ENCODE assay signal across 9 cellular contexts in the genomic region with DNA sequence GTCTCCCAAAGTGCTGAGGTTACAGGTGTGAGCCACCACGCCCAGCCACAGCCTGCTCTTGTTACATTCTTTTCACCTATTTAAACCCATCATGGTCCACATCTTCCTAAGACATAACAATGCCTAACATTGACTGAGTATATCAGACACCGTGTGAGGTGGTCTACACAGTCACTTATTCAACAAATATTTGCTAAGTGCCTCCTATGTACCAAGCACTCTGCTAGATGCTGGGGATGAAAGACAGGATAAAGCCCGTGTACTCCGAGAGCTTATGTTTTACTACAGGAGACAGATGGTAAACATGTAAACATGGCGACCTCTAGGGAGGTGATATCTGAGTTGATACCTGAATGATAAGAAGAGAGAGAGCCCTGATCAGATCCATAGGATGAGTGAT. TPM values are rescaled to one million over a fixed set of nuclear protein-coding genes. Genes with fewer than 3 reads are reported as not detected.
DNase-seq lines count a peak whose midpoint lies in the region; ATAC-seq and TF ChIP-seq lines count a peak whose summit lies in the region.
"Had no signal": no experiment of that assay in that cellular context is flagged by ENCODE, and none has a peak within 500 bp of the region (broad histone marks: within the 10 kb centered on the region; RNA-seq: fewer than 3 reads in every experiment).

No MANE protein-coding gene starts in this region.

- POLR2A ChIA-PET in Caco-2 (lab: Charles Lee), result interaction anchor here (0.5 to 6.9 kb wide), 6 partner anchors 12 to 156 kb away, joined by 3 to 169 read pairs (median 4); a partner anchor contains a TSS
- POLR2A ChIA-PET in activated naive CD8-positive, alpha-beta T cell treated with anti-CD3 and anti-CD28 coated beads, Interleukin-2, amount 10 ng/mL, durations not matched to agents 7 days and 5 days (lab: Charles Lee), result interaction anchor here (1.3 to 2.2 kb wide), 3 partner anchors 10 to 36 kb away, joined by 4 to 9 read pairs (median 4); a partner anchor contains a TSS
- POLR2A ChIA-PET in GM10248 (lab: Yijun Ruan, JAX), result no interaction called here

- no peak for ATAC-seq in activated naive CD8-positive, alpha-beta T cell treated with anti-CD3 and anti-CD28 coated beads, Interleukin-2, amount 10 ng/mL, durations not matched to agents 7 days and 5 days (ENCODE audit: low read depth)
- no peak for ATAC-seq in natural killer cell
- ATAC-seq in HG03432 (IDR thresholded peaks at IDR 0.05; ENCODE audit: unreplicated experiment), result no peak
- ATAC-seq in GM21515 (IDR thresholded peaks at IDR 0.05; ENCODE audit: unreplicated experiment), result no peak

- H3K4me1 Mint-ChIP-seq in Caco-2 (ENCODE audit: low read depth, unreplicated experiment) (peaks cover 81% of the 10 kb centered on the region), natural killer cell (peaks cover 77 to 97% of the 10 kb centered on the region in 2 donors)
- H3K4me1 Mint-ChIP-seq in activated naive CD8-positive, alpha-beta T cell treated with anti-CD3 and anti-CD28 coated beads, Interleukin-2, amount 10 ng/mL, durations not matched to agents 7 days and 5 days, result peaks cover 64% of the 10 kb centered on the region

- H3K27me3 Mint-ChIP-seq in Caco-2 (ENCODE audit: insufficient read depth, unreplicated experiment) (no peaks in the 10 kb centered on the region), natural killer cell (ENCODE audit: low read depth in 2 of 2) (no peaks in the 10 kb centered on the region)
- no peaks in the 10 kb centered on the region for H3K27me3 Mint-ChIP-seq in activated naive CD8-positive, alpha-beta T cell treated with anti-CD3 and anti-CD28 coated beads, Interleukin-2, amount 10 ng/mL, durations not matched to agents 7 days and 5 days

- CTCF ChIA-PET in Caco-2 (lab: Charles Lee), result interaction anchor here (0.6 to 5.4 kb wide), 6 partner anchors 10 to 97 kb away, joined by 3 to 36 read pairs (median 5); no protein-coding TSS in a partner anchor
- CTCF ChIA-PET in GM10248 (lab: Yijun Ruan, JAX), result interaction anchor here (1.5 to 7.2 kb wide), 7 partner anchors 10 to 97 kb away, joined by 3 to 52 read pairs (median 9); a partner anchor contains a TSS

- H3K36me3 ChIP-seq in Caco-2 (ENCODE audit: control insufficient read depth, insufficient read depth, low read length), result peaks cover 27% of the 10 kb centered on the region

- H3K9me3 Mint-ChIP-seq in Caco-2 (ENCODE audit: unreplicated experiment), result no peaks in the 10 kb centered on the region
- H3K9me3 Mint-ChIP-seq in activated naive CD8-positive, alpha-beta T cell treated with anti-CD3 and anti-CD28 coated beads, Interleukin-2, amount 10 ng/mL, durations not matched to agents 7 days and 5 days, result no peaks in the 10 kb centered on the region
- H3K9me3 Mint-ChIP-seq in natural killer cell, result no peaks in the 10 kb centered on the region

- H3K27ac ChIP-seq in 22Rv1, result peak overlapping the region; percentile 61; the same call in 1 of the 2 replicates

- intact Hi-C loops in Caco-2 (cut with micrococcal nuclease; ENCODE audit: unreplicated experiment), result loop anchor here (5.0 kb wide), 1 partner anchor 517 kb away; no protein-coding TSS in a partner anchor
- intact Hi-C loops in natural killer cell (cut with micrococcal nuclease), result no loop called here
- intact Hi-C loops in posterior vena cava (cut with DNase I), result no loop called here

- no peaks in the 10 kb centered on the region for H3K9me3 ChIP-seq in Caco-2

- peaks cover 99% of the 10 kb centered on the region for H3K36me3 Mint-ChIP-seq in Caco-2 (ENCODE audit: insufficient read depth, unreplicated experiment)
- H3K36me3 Mint-ChIP-seq in activated naive CD8-positive, alpha-beta T cell treated with anti-CD3 and anti-CD28 coated beads, Interleukin-2, amount 10 ng/mL, durations not matched to agents 7 days and 5 days, result peaks cover 63% of the 10 kb centered on the region
- H3K36me3 Mint-ChIP-seq in natural killer cell, result peaks cover 11% of the 10 kb centered on the region

- no TSS peak for BruUV-seq in Caco-2 (replicated peaks; lab: Mats Ljungman, UMichigan)

- H3K27me3 ChIP-seq in Caco-2 (replicated peaks; ENCODE audit: control insufficient read depth, insufficient read depth, low read length), result no peaks in the 10 kb centered on the region

- peaks cover 96% of the 10 kb centered on the region for H3K4me1 ChIP-seq in Caco-2

- H3K4me3 Mint-ChIP-seq in Caco-2 (ENCODE audit: unreplicated experiment) (peak overlapping the region; percentile 58), natural killer cell (peak overlapping the region; percentile 14)
- peak overlapping the region; percentile 8 for H3K4me3 Mint-ChIP-seq in activated naive CD8-positive, alpha-beta T cell treated with anti-CD3 and anti-CD28 coated beads, Interleukin-2, amount 10 ng/mL, durations not matched to agents 7 days and 5 days

- H3K27ac Mint-ChIP-seq in Caco-2 (ENCODE audit: unreplicated experiment) (peak overlapping the region; percentile 98), natural killer cell (peak overlapping the region; percentile 84 to 97)
- H3K27ac Mint-ChIP-seq in activated naive CD8-positive, alpha-beta T cell treated with anti-CD3 and anti-CD28 coated beads, Interleukin-2, amount 10 ng/mL, durations not matched to agents 7 days and 5 days, result no peak overlapping the region

- no peak for TF ChIP-seq CTCF in 22Rv1 (IDR thresholded peaks at IDR 0.05)
- no peak for TF ChIP-seq CTCF in Caco-2 (IDR thresholded peaks at IDR 0.05; ENCODE audit: insufficient read depth in 1 of 2, low read depth in 1 of 2, low read length in 1 of 2, severe bottlenecking in 1 of 2, unreplicated experiment in 1 of 2)
- no peak for TF ChIP-seq CTCF in natural killer cell (IDR thresholded peaks at IDR 0.05)
- no peak for TF ChIP-seq CTCF in GM10248 (IDR thresholded peaks at IDR 0.05; ENCODE audit: control extremely low read depth, extremely low read depth, low read depth, missing control alignments)

- no peak for DNase-seq in Caco-2
- no peak for DNase-seq in activated naive CD8-positive, alpha-beta T cell treated with anti-CD3 and anti-CD28 coated beads, Interleukin-2, amount 10 ng/mL, durations not matched to agents 7 days and 5 days
- no peak for DNase-seq in natural killer cell
- no peak for DNase-seq in posterior vena cava (ENCODE audit: low spot score)
- no peak for DNase-seq in GM10248 (ENCODE audit: extremely low spot score)
- DNase-seq: activated CD4-positive, alpha-beta T cell treated with anti-CD3 and anti-CD28 coated beads, Interleukin-2, amount 50 U/mL, for 48 hours had no signal

- H3K4me3 ChIP-seq in Caco-2 (ENCODE audit: low read depth, low read length), result no peak overlapping the region

RNA-seq across cellular contexts. Expression of a gene that starts 12.7 kb away (rescaled TPM):
- total RNA-seq in Caco-2 (2022) (444 and 469 TPM in 2 replicates), natural killer cell (10 to 100 TPM; 67.4 to 92.6 (median 78.6) TPM), posterior vena cava (10 to 100 TPM; 65.4 to 76.0 TPM)
- total RNA-seq in activated naive CD8-positive, alpha-beta T cell treated with anti-CD3 and anti-CD28 coated beads, Interleukin-2, amount 10 ng/mL, durations not matched to agents 7 days and 5 days, result 10 to 100 TPM; 61.7 to 64.5 TPM

RNA-seq across cellular contexts. Expression of a gene that starts 29.2 kb away (rescaled TPM):
- total RNA-seq in Caco-2 (2022) (221 and 237 TPM in 2 replicates), natural killer cell (1 to 10 TPM; 2.2 to 4.2 (median 2.2) TPM), posterior vena cava (under 1 TPM; 0.76 to 0.88 TPM)
- total RNA-seq in activated naive CD8-positive, alpha-beta T cell treated with anti-CD3 and anti-CD28 coated beads, Interleukin-2, amount 10 ng/mL, durations not matched to agents 7 days and 5 days, result 100 to 1,000 TPM; 111 to 114 TPM

Comparison
In these comparisons a context has a peak if more than half of its experiments do, and no peak if none do; other contexts are left out.
1. H3K4me3 Mint-ChIP-seq: peak in every context shown above with its lines; median percentile 58 in Caco-2; 14 in natural killer cell; 8 in activated naive CD8-positive, alpha-beta T cell treated with anti-CD3 and anti-CD28 coated beads, Interleukin-2, amount 10 ng/mL, durations not matched to agents 7 days and 5 days.
2. RNA of a gene that starts 29.2 kb away (total RNA-seq): 221 to 237 TPM in Caco-2 and 111 to 114 TPM in activated naive CD8-positive, alpha-beta T cell treated with anti-CD3 and anti-CD28 coated beads, Interleukin-2, amount 10 ng/mL, durations not matched to agents 7 days and 5 days; 2.2 to 4.2 TPM in natural killer cell and 0.76 to 0.88 TPM in posterior vena cava; every median in the first group is over 10 times any median in the second.